Comparison of ENCODE assay signal across 25 cellular contexts in the genomic region with DNA sequence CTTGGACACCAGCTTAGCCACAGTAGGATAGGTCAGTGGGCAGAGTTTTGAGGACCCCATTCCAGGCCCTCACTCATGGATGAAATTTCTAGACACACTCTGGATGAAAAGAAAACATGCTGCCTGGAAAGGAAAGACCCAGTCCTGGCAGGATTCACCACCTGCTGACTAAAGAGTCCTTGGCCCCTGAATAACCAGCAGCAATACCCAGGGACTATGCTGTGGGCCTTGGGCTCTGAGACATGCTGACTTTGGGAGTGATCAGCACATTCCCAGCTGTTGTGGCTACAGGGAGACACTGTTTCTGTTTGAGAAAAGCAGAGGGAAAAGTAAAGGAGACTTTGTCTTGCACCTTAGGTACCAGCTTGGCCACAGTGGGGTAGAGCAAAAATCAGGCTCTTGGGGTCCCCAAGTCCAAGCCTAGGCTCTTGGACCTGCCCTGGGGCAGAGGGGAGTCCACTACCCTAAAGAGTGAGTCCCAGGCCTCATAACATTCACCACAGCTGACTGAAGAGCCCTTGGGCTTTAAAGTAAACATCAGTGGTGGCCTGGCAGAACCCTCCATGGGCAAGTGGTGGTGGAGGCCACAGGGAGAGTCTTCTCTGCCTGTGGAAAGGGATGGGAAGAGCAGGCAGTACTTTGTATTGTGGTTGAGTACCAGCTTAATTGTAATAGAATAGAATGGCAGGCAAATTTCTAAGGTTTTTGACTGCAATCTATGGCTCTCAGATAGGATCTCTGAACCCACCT.
"Had no signal": no experiment of that assay in that cellular context is flagged by ENCODE, and none has a peak within 500 bp of the region (broad histone marks: within the 10 kb centered on the region; RNA-seq: fewer than 3 reads in every experiment).

No MANE protein-coding gene starts in this region.

- H3K27me3 Mint-ChIP-seq: progenitor cell of endocrine pancreas had no signal

- H3K27ac Mint-ChIP-seq: naive thymus-derived CD4-positive, alpha-beta T cell; nephron; neural progenitor cell; progenitor cell of endocrine pancreas; stimulated activated effector memory CD8-positive, alpha-beta T cell treated with anti-CD3 and anti-CD28 coated beads, Interleukin-12 subunit alpha, Interleukin-12 subunit beta, amount 100 ng/mL, for 72 hours had no signal

- H3K27ac ChIP-seq: coronary artery, esophagus squamous epithelium, lower lobe of right lung, neural progenitor cell, parathyroid adenoma, right atrium auricular region, stomach, transverse colon, upper lobe of right lung, uterus had no signal

- H3K4me1 ChIP-seq: esophagus squamous epithelium, lower lobe of right lung, neural progenitor cell, parathyroid adenoma, right atrium auricular region, stomach, transverse colon, upper lobe of right lung, uterus had no signal

- H3K27me3 ChIP-seq: esophagus squamous epithelium, heart right ventricle, neural progenitor cell, right atrium auricular region, stomach, transverse colon, upper lobe of right lung, uterus had no signal

- H3K9me3 ChIP-seq: upper lobe of right lung, uterus had no signal

- H2AFZ ChIP-seq: neural progenitor cell, parathyroid adenoma had no signal

- H3K79me2 ChIP-seq: parathyroid adenoma had no signal

- H3K9ac ChIP-seq: neural progenitor cell, parathyroid adenoma had no signal

- DNase-seq: dermis blood vessel endothelial cell; effector memory CD4-positive, alpha-beta T cell; erythroblast; esophagus squamous epithelium; foreskin melanocyte; glutamatergic neuron; hippocampal formation; naive thymus-derived CD4-positive, alpha-beta T cell; stimulated activated CD4-positive, alpha-beta T cell treated with anti-CD3 and anti-CD28 coated beads, Interleukin-2, amount 100 ng/mL, for 24 hours; stimulated activated CD4-positive, alpha-beta T cell treated with anti-CD3 and anti-CD28 coated beads, Interleukin-4, amount 100 ng/mL, for 24 hours; stimulated activated naive CD4-positive, alpha-beta T cell treated with Interleukin-2 at 50 U/mL for 16 hours; transverse colon; uterus had no signal

- H3K4me2 ChIP-seq: neural progenitor cell had no signal

- H3K36me3 Mint-ChIP-seq: neural progenitor cell; stimulated activated effector memory CD8-positive, alpha-beta T cell treated with anti-CD3 and anti-CD28 coated beads, Interleukin-12 subunit alpha, Interleukin-12 subunit beta, amount 100 ng/mL, for 72 hours had no signal

- H3K36me3 ChIP-seq: esophagus squamous epithelium, heart right ventricle, lower lobe of right lung, neural progenitor cell, right atrium auricular region, stomach, thoracic aorta, transverse colon, upper lobe of right lung, uterus had no signal

- H3K4me3 Mint-ChIP-seq: naive thymus-derived CD4-positive, alpha-beta T cell; nephron; neural progenitor cell; stimulated activated effector memory CD8-positive, alpha-beta T cell treated with anti-CD3 and anti-CD28 coated beads, Interleukin-12 subunit alpha, Interleukin-12 subunit beta, amount 100 ng/mL, for 72 hours had no signal

- ATAC-seq: naive thymus-derived CD4-positive, alpha-beta T cell; stimulated activated effector memory CD8-positive, alpha-beta T cell treated with anti-CD3 and anti-CD28 coated beads, Interleukin-12 subunit alpha, Interleukin-12 subunit beta, amount 100 ng/mL, for 72 hours had no signal

- H3K4me1 Mint-ChIP-seq: naive thymus-derived CD4-positive, alpha-beta T cell; nephron; neural progenitor cell; stimulated activated effector memory CD8-positive, alpha-beta T cell treated with anti-CD3 and anti-CD28 coated beads, Interleukin-12 subunit alpha, Interleukin-12 subunit beta, amount 100 ng/mL, for 72 hours had no signal

- H3K4me3 ChIP-seq: coronary artery, esophagus squamous epithelium, heart right ventricle, lower lobe of right lung, neural progenitor cell, right atrium auricular region, stomach, thoracic aorta, transverse colon, upper lobe of right lung, uterus had no signal
